Comparison of ENCODE assay signal across 20 cellular contexts in genomic region chr11:112539741-112540140, GRCh38.
DNase-seq lines count a peak whose midpoint lies in the region; ATAC-seq and TF ChIP-seq lines count a peak whose summit lies in the region.
"Had no signal": no experiment of that assay in that cellular context is flagged by ENCODE, and none has a peak within 500 bp of the region (broad histone marks: within the 10 kb centered on the region; RNA-seq: fewer than 3 reads in every experiment).

No MANE protein-coding gene starts in this region.

- no peak overlapping the region for H3K27ac Mint-ChIP-seq in activated CD4-positive, alpha-beta T cell treated with anti-CD3 and anti-CD28 coated beads, Interleukin-2, amount 10 ng/mL, durations not matched to agents 24 days and 14 days
- H3K27ac Mint-ChIP-seq in GM23338: no peak overlapping the region
- peak overlapping the region in 1 of 9 donors; percentile 12 for H3K27ac Mint-ChIP-seq in naive thymus-derived CD4-positive, alpha-beta T cell
- H3K27ac Mint-ChIP-seq in activated T-helper 2 cell treated with anti-CD3 and anti-CD28 coated beads, Interferon-gamma antibody, Interleukin-2, Interleukin-4, amounts not matched to agents 10 μg/mL and 5 μg/mL and 100 μg/mL, durations not matched to agents 14 hours and 24 hours and 36 hours: no peak overlapping the region
- H3K27ac Mint-ChIP-seq in neural progenitor cell: no peak overlapping the region
- H3K27ac Mint-ChIP-seq: CD14-positive monocyte had no signal

- H3K4me2 ChIP-seq in BLaER1: peak overlapping the region; percentile 70
- H3K4me2 ChIP-seq in GM23338: no peak overlapping the region
- no peak overlapping the region for H3K4me2 ChIP-seq in neural progenitor cell

- H3K4me3 ChIP-seq in BLaER1 (no peak overlapping the region), GM23338 (no peak overlapping the region), neural progenitor cell (no peak overlapping the region)
- H3K4me3 ChIP-seq in naive thymus-derived CD4-positive, alpha-beta T cell (ENCODE audit: low read length): no peak overlapping the region
- H3K4me3 ChIP-seq: GM23248, HAP-1, K562, MG63 had no signal

- peaks cover 7% of the 10 kb centered on the region for H3K27me3 Mint-ChIP-seq in activated CD4-positive, alpha-beta T cell treated with anti-CD3 and anti-CD28 coated beads, Interleukin-2, amount 10 ng/mL, durations not matched to agents 24 days and 14 days
- H3K27me3 Mint-ChIP-seq in GM23338 (ENCODE audit: insufficient read depth, low read depth, poor library complexity) (no peaks in the 10 kb centered on the region), neural progenitor cell (ENCODE audit: insufficient read depth, low read depth) (peaks cover 7% of the 10 kb centered on the region)
- H3K27me3 Mint-ChIP-seq in naive thymus-derived CD4-positive, alpha-beta T cell: peaks cover 7 to 19% (median 12%) of the 10 kb centered on the region in 5 donors
- H3K27me3 Mint-ChIP-seq in activated T-helper 2 cell treated with anti-CD3 and anti-CD28 coated beads, Interferon-gamma antibody, Interleukin-2, Interleukin-4, amounts not matched to agents 10 μg/mL and 5 μg/mL and 100 μg/mL, durations not matched to agents 14 hours and 24 hours and 36 hours (ENCODE audit: low read depth): peaks cover 8% of the 10 kb centered on the region

- H3K27me3 ChIP-seq in BLaER1 (no peaks in the 10 kb centered on the region), GM23338 (ENCODE audit: insufficient read depth) (no peaks in the 10 kb centered on the region), neural progenitor cell (no peaks in the 10 kb centered on the region)
- H3K27me3 ChIP-seq in naive thymus-derived CD4-positive, alpha-beta T cell (ENCODE audit: control insufficient read depth in 2 of 2, insufficient read depth in 2 of 2, low read length in 2 of 2): no peaks in the 10 kb centered on the region
- H3K27me3 ChIP-seq: MG63 had no signal

- H3K36me3 Mint-ChIP-seq in activated CD4-positive, alpha-beta T cell treated with anti-CD3 and anti-CD28 coated beads, Interleukin-2, amount 10 ng/mL, durations not matched to agents 24 days and 14 days (ENCODE audit: low read depth): no peaks in the 10 kb centered on the region
- H3K36me3 Mint-ChIP-seq in GM23338 (ENCODE audit: low read depth): peaks cover 18% of the 10 kb centered on the region
- H3K36me3 Mint-ChIP-seq in naive thymus-derived CD4-positive, alpha-beta T cell: no peaks in the 10 kb centered on the region
- H3K36me3 Mint-ChIP-seq in activated T-helper 2 cell treated with anti-CD3 and anti-CD28 coated beads, Interferon-gamma antibody, Interleukin-2, Interleukin-4, amounts not matched to agents 10 μg/mL and 5 μg/mL and 100 μg/mL, durations not matched to agents 14 hours and 24 hours and 36 hours (ENCODE audit: low read depth): no peaks in the 10 kb centered on the region
- no peaks in the 10 kb centered on the region for H3K36me3 Mint-ChIP-seq in neural progenitor cell
- H3K36me3 Mint-ChIP-seq: CD14-positive monocyte had no signal

- no peaks in the 10 kb centered on the region for H3F3A ChIP-seq in GM23338 (replicated peaks; ENCODE audit: low read depth)
- H3F3A ChIP-seq in neural progenitor cell (ENCODE audit: low read depth): no peaks in the 10 kb centered on the region

- POLR2A ChIA-PET in naive thymus-derived CD4-positive, alpha-beta T cell (lab: Charles Lee): no interaction called here

- H3K9ac ChIP-seq in BLaER1 (no peak overlapping the region), neural progenitor cell (no peak overlapping the region)
- H3K9ac ChIP-seq: GM23248 had no signal

- H3K9me2 ChIP-seq in GM23338 (ENCODE audit: insufficient read depth): peaks cover 11% of the 10 kb centered on the region

- peaks cover 3% of the 10 kb centered on the region for H3K9me3 Mint-ChIP-seq in activated CD4-positive, alpha-beta T cell treated with anti-CD3 and anti-CD28 coated beads, Interleukin-2, amount 10 ng/mL, durations not matched to agents 24 days and 14 days
- H3K9me3 Mint-ChIP-seq in GM23338: peaks cover 16% of the 10 kb centered on the region
- H3K9me3 Mint-ChIP-seq in naive thymus-derived CD4-positive, alpha-beta T cell: no peaks in the 10 kb centered on the region
- no peaks in the 10 kb centered on the region for H3K9me3 Mint-ChIP-seq in activated T-helper 2 cell treated with anti-CD3 and anti-CD28 coated beads, Interferon-gamma antibody, Interleukin-2, Interleukin-4, amounts not matched to agents 10 μg/mL and 5 μg/mL and 100 μg/mL, durations not matched to agents 14 hours and 24 hours and 36 hours
- H3K9me3 Mint-ChIP-seq in neural progenitor cell: peaks cover 9% of the 10 kb centered on the region

- peaks cover 2% of the 10 kb centered on the region for H3K4me1 Mint-ChIP-seq in activated CD4-positive, alpha-beta T cell treated with anti-CD3 and anti-CD28 coated beads, Interleukin-2, amount 10 ng/mL, durations not matched to agents 24 days and 14 days
- peaks cover 3% of the 10 kb centered on the region; the same call in 2 of the 3 replicates for H3K4me1 Mint-ChIP-seq in GM23338
- peaks cover 0 to 57% (median 43%) of the 10 kb centered on the region in 7 donors for H3K4me1 Mint-ChIP-seq in naive thymus-derived CD4-positive, alpha-beta T cell
- H3K4me1 Mint-ChIP-seq in activated T-helper 2 cell treated with anti-CD3 and anti-CD28 coated beads, Interferon-gamma antibody, Interleukin-2, Interleukin-4, amounts not matched to agents 10 μg/mL and 5 μg/mL and 100 μg/mL, durations not matched to agents 14 hours and 24 hours and 36 hours (ENCODE audit: low read depth): peaks cover 9% of the 10 kb centered on the region
- peaks cover 5% of the 10 kb centered on the region for H3K4me1 Mint-ChIP-seq in neural progenitor cell

- intact Hi-C loops in activated CD4-positive, alpha-beta T cell treated with anti-CD3 and anti-CD28 coated beads, Interleukin-2, amount 10 ng/mL, durations not matched to agents 24 days and 14 days (cut with micrococcal nuclease): no loop called here
- intact Hi-C loops in naive thymus-derived CD4-positive, alpha-beta T cell (cut with micrococcal nuclease): no loop called here
- intact Hi-C loops in activated T-helper 2 cell treated with anti-CD3 and anti-CD28 coated beads, Interferon-gamma antibody, Interleukin-2, Interleukin-4, amounts not matched to agents 10 μg/mL and 5 μg/mL and 100 μg/mL, durations not matched to agents 14 hours and 24 hours and 36 hours (cut with micrococcal nuclease): loop anchor here (10.0 kb wide), 1 partner anchor 1195 kb away; no protein-coding TSS in a partner anchor

- peak; percentile 42 for DNase-seq in activated CD4-positive, alpha-beta T cell treated with anti-CD3 and anti-CD28 coated beads for 48 hours
- no peak for DNase-seq in activated CD4-positive, alpha-beta T cell treated with anti-CD3 and anti-CD28 coated beads, Interleukin-2, amount 10 ng/mL, durations not matched to agents 24 days and 14 days
- DNase-seq in GM23338 (ENCODE audit: low spot score) (no peak), ecto neural progenitor cell (ENCODE audit: low spot score) (no peak), neural progenitor cell (ENCODE audit: low spot score) (no peak)
- DNase-seq in naive thymus-derived CD4-positive, alpha-beta T cell: no peak
- no peak for DNase-seq in activated T-helper 2 cell treated with anti-CD3 and anti-CD28 coated beads, Interferon-gamma antibody, Interleukin-2, Interleukin-4, amounts not matched to agents 10 μg/mL and 5 μg/mL and 100 μg/mL, durations not matched to agents 14 hours and 24 hours and 36 hours (ENCODE audit: low spot score)
- DNase-seq: 8988T, DMS79, GM23248, MG63, NCI-H1694 treated with DMSO at 0.1 percent for 48 hours, NCI-H446 treated with DMSO at 0.1 percent for 48 hours, NCI-H526 treated with DMSO at 0.1 percent for 48 hours had no signal

- H3K9me3 ChIP-seq in BLaER1 (no peaks in the 10 kb centered on the region), neural progenitor cell (ENCODE audit: low read depth) (no peaks in the 10 kb centered on the region)
- no peaks in the 10 kb centered on the region for H3K9me3 ChIP-seq in naive thymus-derived CD4-positive, alpha-beta T cell (ENCODE audit: control insufficient read depth in 2 of 3, low read length in 3 of 3)
- H3K9me3 ChIP-seq: HAP-1, MG63 had no signal

- H3K36me3 ChIP-seq in BLaER1 (no peaks in the 10 kb centered on the region), GM23338 (ENCODE audit: insufficient read depth) (peaks cover 3% of the 10 kb centered on the region; the same call in 1 of the 2 replicates), neural progenitor cell (no peaks in the 10 kb centered on the region)
- H3K36me3 ChIP-seq in naive thymus-derived CD4-positive, alpha-beta T cell (ENCODE audit: control insufficient read depth in 2 of 3, insufficient read depth in 3 of 3, low read length in 3 of 3): no peaks in the 10 kb centered on the region
- H3K36me3 ChIP-seq: HAP-1, MG63 had no signal

- H3K4me1 ChIP-seq in BLaER1: peaks cover 44% of the 10 kb centered on the region
- H3K4me1 ChIP-seq in GM23338 (ENCODE audit: insufficient read depth): peaks cover 11% of the 10 kb centered on the region; the same call in 1 of the 2 replicates
- H3K4me1 ChIP-seq in naive thymus-derived CD4-positive, alpha-beta T cell (ENCODE audit: control insufficient read depth in 2 of 2, insufficient read depth in 2 of 2, low read length in 2 of 2): no peaks in the 10 kb centered on the region
- no peaks in the 10 kb centered on the region for H3K4me1 ChIP-seq in neural progenitor cell
- H3K4me1 ChIP-seq: HAP-1 had no signal

- H3K27ac ChIP-seq in BLaER1 (no peak overlapping the region), GM23338 (ENCODE audit: low read depth) (no peak overlapping the region), neural progenitor cell (no peak overlapping the region)
- H3K27ac ChIP-seq in naive thymus-derived CD4-positive, alpha-beta T cell (ENCODE audit: low read depth, low read length): no peak overlapping the region
- H3K27ac ChIP-seq: GM23248 had no signal

- CTCF ChIA-PET in naive thymus-derived CD4-positive, alpha-beta T cell (lab: Charles Lee): no interaction called here

- TF ChIP-seq CTCF in GM23338 (conservative IDR thresholded peaks at IDR 0.05; ENCODE audit: low read depth in 2 of 2) (no peak), neural progenitor cell (IDR thresholded peaks at IDR 0.05) (no peak)

- no peak overlapping the region for H3K4me3 Mint-ChIP-seq in activated CD4-positive, alpha-beta T cell treated with anti-CD3 and anti-CD28 coated beads, Interleukin-2, amount 10 ng/mL, durations not matched to agents 24 days and 14 days
- H3K4me3 Mint-ChIP-seq in GM23338: no peak overlapping the region
- H3K4me3 Mint-ChIP-seq in naive thymus-derived CD4-positive, alpha-beta T cell: peak overlapping the region in 7 of 10 donors; percentile 1 to 60 (median 21)
- no peak overlapping the region for H3K4me3 Mint-ChIP-seq in activated T-helper 2 cell treated with anti-CD3 and anti-CD28 coated beads, Interferon-gamma antibody, Interleukin-2, Interleukin-4, amounts not matched to agents 10 μg/mL and 5 μg/mL and 100 μg/mL, durations not matched to agents 14 hours and 24 hours and 36 hours (ENCODE audit: low read depth)
- no peak overlapping the region for H3K4me3 Mint-ChIP-seq in neural progenitor cell
- H3K4me3 Mint-ChIP-seq: CD14-positive monocyte had no signal

- H4K20me1 ChIP-seq in BLaER1: no peaks in the 10 kb centered on the region
- no peaks in the 10 kb centered on the region for H4K20me1 ChIP-seq in GM23338 (replicated peaks; ENCODE audit: insufficient read depth)
- no peaks in the 10 kb centered on the region for H4K20me1 ChIP-seq in neural progenitor cell (ENCODE audit: low read depth)

- ATAC-seq in GM23338: no peak
- ATAC-seq in naive thymus-derived CD4-positive, alpha-beta T cell: no peak
- ATAC-seq: HepG2, K562, Right ventricle myocardium inferior had no signal

- H3K79me2 ChIP-seq in GM23338 (replicated peaks; ENCODE audit: insufficient read depth) (no peaks in the 10 kb centered on the region), neural progenitor cell (ENCODE audit: low read depth) (no peaks in the 10 kb centered on the region)

- H2AFZ ChIP-seq in GM23338 (peak overlapping the region; percentile 43; the same call in 1 of the 2 replicates), neural progenitor cell (replicated peaks) (no peak overlapping the region)
- H2AFZ ChIP-seq: GM23248 had no signal

Comparison
In these comparisons a context has a peak if more than half of its experiments do, and no peak if none do; other contexts are left out.
1. H3K4me3 Mint-ChIP-seq: peak in naive thymus-derived CD4-positive, alpha-beta T cell (7 of 10); none in activated CD4-positive, alpha-beta T cell treated with anti-CD3 and anti-CD28 coated beads, Interleukin-2, amount 10 ng/mL, durations not matched to agents 24 days and 14 days (single experiment), GM23338 (single experiment), activated T-helper 2 cell treated with anti-CD3 and anti-CD28 coated beads, Interferon-gamma antibody, Interleukin-2, Interleukin-4, amounts not matched to agents 10 μg/mL and 5 μg/mL and 100 μg/mL, durations not matched to agents 14 hours and 24 hours and 36 hours (single experiment) and neural progenitor cell (single experiment).